22 cellular contexts compared by ENCODE assay signal in the genomic region with DNA sequence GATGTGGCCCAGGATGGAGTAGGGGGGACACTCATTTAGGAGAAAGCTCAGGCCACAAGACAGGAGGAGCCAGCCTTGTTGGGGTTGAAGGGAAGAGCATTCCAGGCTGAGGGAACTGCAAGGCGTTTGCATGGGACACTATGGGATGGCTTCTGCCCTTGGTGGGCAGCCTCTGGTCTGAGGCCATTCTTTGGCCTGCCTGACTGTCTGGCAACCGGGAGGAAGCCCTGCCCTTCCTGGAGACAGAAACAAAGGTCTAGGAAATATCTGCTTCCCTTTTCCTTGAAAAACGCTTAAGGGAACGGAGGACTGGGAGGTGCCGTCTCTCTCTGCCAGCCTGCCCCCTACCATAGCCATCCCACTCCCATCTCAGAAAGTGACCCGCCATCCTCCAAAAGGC. TPM values are rescaled to one million over a fixed set of nuclear protein-coding genes. Genes with fewer than 3 reads are reported as not detected.
DNase-seq lines count a peak whose midpoint lies in the region; ATAC-seq and TF ChIP-seq lines count a peak whose summit lies in the region.
"Had no signal": no experiment of that assay in that cellular context is flagged by ENCODE, and none has a peak within 500 bp of the region (broad histone marks: within the 10 kb centered on the region; RNA-seq: fewer than 3 reads in every experiment).

No MANE protein-coding gene starts in this region.

- CTCF ChIA-PET in activated CD4-positive, alpha-beta memory T cell treated with anti-CD3 and anti-CD28 coated beads for 36 hours (lab: Charles Lee) = interaction anchor here (0.7 to 6.5 kb wide), 4 partner anchors 9 to 136 kb away, joined by 3 to 212 read pairs (median 62); partner anchors contain the start of gene CDC37
- CTCF ChIA-PET in activated CD4-positive, alpha-beta memory T cell treated with anti-CD3 and anti-CD28 coated beads, Interleukin-2, amount 10 ng/mL, durations not matched to agents 7 days and 5 days (lab: Charles Lee) = interaction anchor here (1.7 to 10.1 kb wide), 4 partner anchors 8 to 133 kb away, joined by 7 to 238 read pairs (median 54); no protein-coding TSS in a partner anchor

- H3K4me1 ChIP-seq in left ventricle myocardium inferior = peaks cover 50% of the 10 kb centered on the region
- no peaks in the 10 kb centered on the region for H3K4me1 ChIP-seq in parathyroid adenoma
- H3K4me1 ChIP-seq in thyroid gland = peaks cover 10 to 21% of the 10 kb centered on the region in 2 donors
- H3K4me1 ChIP-seq: colonic mucosa had no signal

- ATAC-seq in GM21576 (IDR thresholded peaks at IDR 0.05; ENCODE audit: unreplicated experiment) = no peak
- ATAC-seq: HCT116 had no signal

- peak overlapping the region; percentile 93 for H3K27ac ChIP-seq in left ventricle myocardium inferior (replicated peaks)
- H3K27ac ChIP-seq in parathyroid adenoma = peak overlapping the region; percentile 58
- peak overlapping the region; percentile 6 to 48 (median 29) for H3K27ac ChIP-seq in thyroid gland
- H3K27ac ChIP-seq: 22Rv1, colonic mucosa, VCaP had no signal

- no peaks in the 10 kb centered on the region for H3K27me3 Mint-ChIP-seq in activated CD4-positive, alpha-beta memory T cell treated with anti-CD3 and anti-CD28 coated beads for 36 hours
- peaks cover 1% of the 10 kb centered on the region for H3K27me3 Mint-ChIP-seq in activated CD4-positive, alpha-beta memory T cell treated with anti-CD3 and anti-CD28 coated beads, Interleukin-2, amount 10 ng/mL, durations not matched to agents 7 days and 5 days
- H3K27me3 Mint-ChIP-seq: activated CD4-positive, alpha-beta T cell treated with anti-CD3 and anti-CD28 coated beads, Interleukin-2, amount 10 ng/mL, durations not matched to agents 7 days and 5 days had no signal

- no peak for TF ChIP-seq POLR2A in thyroid gland (IDR thresholded peaks at IDR 0.05)

- H3K4me3 Mint-ChIP-seq in activated CD4-positive, alpha-beta memory T cell treated with anti-CD3 and anti-CD28 coated beads for 36 hours = no peak overlapping the region
- H3K4me3 Mint-ChIP-seq in activated CD4-positive, alpha-beta memory T cell treated with anti-CD3 and anti-CD28 coated beads, Interleukin-2, amount 10 ng/mL, durations not matched to agents 7 days and 5 days = no peak overlapping the region
- H3K4me3 Mint-ChIP-seq: activated CD4-positive, alpha-beta T cell treated with anti-CD3 and anti-CD28 coated beads, Interleukin-2, amount 10 ng/mL, durations not matched to agents 7 days and 5 days had no signal

- in situ Hi-C loops in ACHN (cut with HindIII; ENCODE audit: low pct_ligation_motif_present, low pct_unique_long_range_greater_than_20kb, low sequenced_read_pairs) = no loop called here

- H3K9me3 ChIP-seq in left ventricle myocardium inferior (replicated peaks) (no peaks in the 10 kb centered on the region), parathyroid adenoma (ENCODE audit: control insufficient read depth, low read length) (no peaks in the 10 kb centered on the region), thyroid gland (no peaks in the 10 kb centered on the region)
- H3K9me3 ChIP-seq: colonic mucosa, MG63, Peyer's patch had no signal

- POLR2A ChIA-PET in activated CD4-positive, alpha-beta memory T cell treated with anti-CD3 and anti-CD28 coated beads for 36 hours (lab: Charles Lee) = interaction anchor here (0.8 to 4.7 kb wide), 2 partner anchors 8 to 66 kb away, joined by 3 to 69 read pairs; no protein-coding TSS in a partner anchor
- POLR2A ChIA-PET in activated CD4-positive, alpha-beta memory T cell treated with anti-CD3 and anti-CD28 coated beads, Interleukin-2, amount 10 ng/mL, durations not matched to agents 7 days and 5 days (lab: Charles Lee) = interaction anchor here (1.4 to 4.3 kb wide), 3 partner anchors 9 to 123 kb away, joined by 5 to 46 read pairs (median 15); partner anchors contain the start of gene TYK2

- H3K4me3 ChIP-seq in left ventricle myocardium inferior = no peak overlapping the region
- no peak overlapping the region for H3K4me3 ChIP-seq in parathyroid adenoma (ENCODE audit: low read depth, low read length)
- H3K4me3 ChIP-seq in thyroid gland (replicated peaks in 1 of 3) = no peak overlapping the region
- H3K4me3 ChIP-seq: colonic mucosa, MG63, Peyer's patch had no signal

- H3K27me3 ChIP-seq in left ventricle myocardium inferior (ENCODE audit: low read depth) (peaks cover 21% of the 10 kb centered on the region), parathyroid adenoma (ENCODE audit: control insufficient read depth, insufficient read depth, low read length) (no peaks in the 10 kb centered on the region), thyroid gland (no peaks in the 10 kb centered on the region)
- H3K27me3 ChIP-seq: colonic mucosa, MG63, Peyer's patch had no signal

- H3K4me1 Mint-ChIP-seq in activated CD4-positive, alpha-beta memory T cell treated with anti-CD3 and anti-CD28 coated beads for 36 hours (ENCODE audit: low read depth) = peaks cover 23% of the 10 kb centered on the region
- H3K4me1 Mint-ChIP-seq in activated CD4-positive, alpha-beta memory T cell treated with anti-CD3 and anti-CD28 coated beads, Interleukin-2, amount 10 ng/mL, durations not matched to agents 7 days and 5 days = peaks cover 39% of the 10 kb centered on the region

- H3K36me3 ChIP-seq in left ventricle myocardium inferior = no peaks in the 10 kb centered on the region
- H3K36me3 ChIP-seq in parathyroid adenoma (ENCODE audit: control insufficient read depth, insufficient read depth, low read length) = no peaks in the 10 kb centered on the region
- H3K36me3 ChIP-seq in thyroid gland = no peaks in the 10 kb centered on the region
- H3K36me3 ChIP-seq: colonic mucosa, MG63, Peyer's patch had no signal

- H2AFZ ChIP-seq in parathyroid adenoma = no peak overlapping the region

- 69 to 75% methylated on average over 6 of the region's 6 CpGs for WGBS in thyroid gland, 2 donors

- H3K4me2 ChIP-seq in parathyroid adenoma (ENCODE audit: low read length) = no peak overlapping the region

- no peak overlapping the region for H3K9ac ChIP-seq in parathyroid adenoma

- intact Hi-C loops in activated CD4-positive, alpha-beta memory T cell treated with anti-CD3 and anti-CD28 coated beads for 36 hours (cut with micrococcal nuclease) = no loop called here
- intact Hi-C loops in left ventricle myocardium inferior (cut with micrococcal nuclease) (loop anchor here (5.0 kb wide), 1 partner anchor 119 kb away; no protein-coding TSS in a partner anchor), thyroid gland (cut with DNase I) (loop anchor here (2.0 kb wide), 1 partner anchor 121 kb away; no protein-coding TSS in a partner anchor)

- no peak for DNase-seq in activated CD4-positive, alpha-beta memory T cell treated with anti-CD3 and anti-CD28 coated beads for 36 hours
- no peak for DNase-seq in activated CD4-positive, alpha-beta memory T cell treated with anti-CD3 and anti-CD28 coated beads, Interleukin-2, amount 10 ng/mL, durations not matched to agents 7 days and 5 days
- no peak for DNase-seq in left ventricle myocardium inferior
- no peak for DNase-seq in thyroid gland
- DNase-seq in ACHN = no peak
- no peak for DNase-seq in NK-92 treated with Interleukin-12 subunit alpha and Interleukin-12 subunit beta, amount 100 ng/mL, for 24 hours (lab: John Stamatoyannopoulos, UW)
- DNase-seq: activated CD4-positive, alpha-beta T cell treated with anti-CD3 and anti-CD28 coated beads, Interleukin-2, amount 10 ng/mL, durations not matched to agents 7 days and 5 days; activated CD8-positive, alpha-beta memory T cell treated with anti-CD3 and anti-CD28 coated beads, Interleukin-2, amount 50 U/mL, for 4 hours; colonic mucosa; DMS53; GDM1; head of caudate nucleus; MG63; NCI-H1436; NCI-H510A treated with DMSO at 0.1 percent for 48 hours; Peyer's patch; T-helper 2 cell had no signal

- TF ChIP-seq CTCF in left ventricle myocardium inferior (IDR thresholded peaks at IDR 0.05; ENCODE audit: borderline replicate concordance) (no peak), parathyroid adenoma (IDR thresholded peaks at IDR 0.05) (no peak), thyroid gland (IDR thresholded peaks at IDR 0.05) (no peak)

- no peaks in the 10 kb centered on the region for H3K9me3 Mint-ChIP-seq in activated CD4-positive, alpha-beta memory T cell treated with anti-CD3 and anti-CD28 coated beads for 36 hours
- no peaks in the 10 kb centered on the region for H3K9me3 Mint-ChIP-seq in activated CD4-positive, alpha-beta memory T cell treated with anti-CD3 and anti-CD28 coated beads, Interleukin-2, amount 10 ng/mL, durations not matched to agents 7 days and 5 days
- H3K9me3 Mint-ChIP-seq: activated CD4-positive, alpha-beta T cell treated with anti-CD3 and anti-CD28 coated beads, Interleukin-2, amount 10 ng/mL, durations not matched to agents 7 days and 5 days had no signal

- H3K27ac Mint-ChIP-seq in activated CD4-positive, alpha-beta memory T cell treated with anti-CD3 and anti-CD28 coated beads for 36 hours = peak overlapping the region; percentile 1
- no peak overlapping the region for H3K27ac Mint-ChIP-seq in activated CD4-positive, alpha-beta memory T cell treated with anti-CD3 and anti-CD28 coated beads, Interleukin-2, amount 10 ng/mL, durations not matched to agents 7 days and 5 days
- H3K27ac Mint-ChIP-seq: activated CD4-positive, alpha-beta T cell treated with anti-CD3 and anti-CD28 coated beads, Interleukin-2, amount 10 ng/mL, durations not matched to agents 7 days and 5 days had no signal

- peaks cover 10% of the 10 kb centered on the region for H3K36me3 Mint-ChIP-seq in activated CD4-positive, alpha-beta memory T cell treated with anti-CD3 and anti-CD28 coated beads for 36 hours
- peaks cover 7% of the 10 kb centered on the region for H3K36me3 Mint-ChIP-seq in activated CD4-positive, alpha-beta memory T cell treated with anti-CD3 and anti-CD28 coated beads, Interleukin-2, amount 10 ng/mL, durations not matched to agents 7 days and 5 days (ENCODE audit: low read depth)

- H3K79me2 ChIP-seq in parathyroid adenoma = no peaks in the 10 kb centered on the region

RNA-seq across cellular contexts. Expression of gene ICAM1, which starts 2.8 kb away (rescaled TPM):
- 10 to 100 TPM; 45.2 to 46.4 TPM for total RNA-seq in activated CD4-positive, alpha-beta memory T cell treated with anti-CD3 and anti-CD28 coated beads for 36 hours
- 10 to 100 TPM; 23.8 to 24.3 TPM for total RNA-seq in activated CD4-positive, alpha-beta memory T cell treated with anti-CD3 and anti-CD28 coated beads, Interleukin-2, amount 10 ng/mL, durations not matched to agents 7 days and 5 days
- total RNA-seq in left ventricle myocardium inferior (7.1 TPM), thyroid gland (10 to 100 TPM in 3 of 4 donors, 1 to 10 TPM in 1; 8.1 to 37.6 (median 19.7) TPM)

RNA-seq across cellular contexts. Expression of gene MRPL4, which starts 16.1 kb away (rescaled TPM):
- total RNA-seq in activated CD4-positive, alpha-beta memory T cell treated with anti-CD3 and anti-CD28 coated beads for 36 hours = 100 to 1,000 TPM; 106 to 115 TPM
- 10 to 100 TPM; 55.4 to 58.6 TPM for total RNA-seq in activated CD4-positive, alpha-beta memory T cell treated with anti-CD3 and anti-CD28 coated beads, Interleukin-2, amount 10 ng/mL, durations not matched to agents 7 days and 5 days
- total RNA-seq in left ventricle myocardium inferior = 77.0 TPM
- total RNA-seq in thyroid gland = 10 to 100 TPM; 36.1 to 81.7 (median 54.9) TPM

RNA-seq across cellular contexts. Expression of gene ICAM4, which starts 18.7 kb away (rescaled TPM):
- under 1 TPM; 0.34 to 0.59 TPM for total RNA-seq in activated CD4-positive, alpha-beta memory T cell treated with anti-CD3 and anti-CD28 coated beads for 36 hours
- 1 to 10 TPM; 1.5 to 2.0 TPM for total RNA-seq in activated CD4-positive, alpha-beta memory T cell treated with anti-CD3 and anti-CD28 coated beads, Interleukin-2, amount 10 ng/mL, durations not matched to agents 7 days and 5 days
- total RNA-seq in left ventricle myocardium inferior = 0.36 TPM
- total RNA-seq in thyroid gland = under 1 TPM in 1 of 4 donors, not detected in 3; 0.44 TPM
- total RNA-seq: Peyer's patch had no signal

RNA-seq across cellular contexts. Expression of gene ICAM5, which starts 21.7 kb away (rescaled TPM):
- total RNA-seq in activated CD4-positive, alpha-beta memory T cell treated with anti-CD3 and anti-CD28 coated beads for 36 hours = 1 to 10 TPM; 1.1 to 1.3 TPM
- total RNA-seq in activated CD4-positive, alpha-beta memory T cell treated with anti-CD3 and anti-CD28 coated beads, Interleukin-2, amount 10 ng/mL, durations not matched to agents 7 days and 5 days = 1 to 10 TPM in 1 of 2 experiments, under 1 TPM in 1; 0.53 to 1.1 TPM
- 0.49 TPM for total RNA-seq in left ventricle myocardium inferior
- total RNA-seq in thyroid gland = 1 to 10 TPM in 2 of 4 donors, not detected in 2; 1.0 to 1.6 TPM

RNA-seq across cellular contexts. Expression of gene S1PR2, which starts 36.9 kb away (rescaled TPM):
- 1 to 10 TPM; 9.4 to 9.8 TPM for total RNA-seq in activated CD4-positive, alpha-beta memory T cell treated with anti-CD3 and anti-CD28 coated beads for 36 hours
- 10 to 100 TPM in 1 of 2 experiments, 1 to 10 TPM in 1; 9.5 to 10.6 TPM for total RNA-seq in activated CD4-positive, alpha-beta memory T cell treated with anti-CD3 and anti-CD28 coated beads, Interleukin-2, amount 10 ng/mL, durations not matched to agents 7 days and 5 days
- total RNA-seq in left ventricle myocardium inferior (3.5 TPM), thyroid gland (1 to 10 TPM; 3.6 to 9.8 (median 5.3) TPM)

Comparison
In these comparisons a context has a peak if more than half of its experiments do, and no peak if none do; other contexts are left out.
1. H3K27ac ChIP-seq: peak in every context shown above with its lines; median percentile 93 in left ventricle myocardium inferior; 58 in parathyroid adenoma; 29 in thyroid gland.